ENCODE assay signal across 1 cellular context in the genomic region with DNA sequence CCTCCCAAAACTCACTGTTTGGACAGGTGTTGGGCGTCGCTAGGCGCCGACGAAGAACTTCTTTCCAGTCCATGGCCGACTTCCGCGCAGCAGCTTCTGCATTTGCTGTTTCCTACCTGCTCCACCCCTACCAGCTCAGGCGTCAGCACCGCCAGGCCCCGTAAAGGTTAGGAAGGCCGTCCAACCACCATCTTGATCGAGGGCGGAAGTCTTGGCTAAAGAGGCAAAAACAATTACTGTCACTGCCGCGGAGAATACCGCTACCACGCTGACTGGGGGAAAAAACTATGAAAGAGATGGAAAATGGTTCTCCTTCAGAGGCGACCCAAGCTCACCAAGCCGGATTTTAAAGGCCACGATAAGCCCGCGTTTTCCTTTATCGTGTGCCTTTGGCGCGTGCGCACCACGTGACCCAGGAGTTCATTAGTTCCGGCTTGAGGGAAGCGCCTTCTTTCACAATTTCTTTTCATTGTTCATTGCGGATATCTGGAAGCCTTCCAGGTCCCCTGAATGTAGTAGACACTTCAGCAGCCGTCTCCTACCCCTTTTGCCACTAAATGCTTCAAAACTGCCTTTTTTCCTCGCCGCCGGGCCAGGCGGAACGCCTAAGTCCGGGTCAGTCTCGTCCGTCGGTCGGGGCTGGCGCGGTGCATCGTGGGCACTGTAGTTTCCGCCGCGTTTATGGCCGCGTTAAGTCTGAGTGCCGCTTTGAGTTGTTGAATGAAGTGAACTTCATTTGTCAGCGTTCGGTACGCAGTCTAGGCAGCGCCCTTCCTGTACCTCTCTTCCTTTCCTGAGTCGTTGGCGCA.
TF ChIP-seq lines count a peak whose summit lies in the region.

TSS of gene PPP2R3C (minus strand) at position 104 of the 809 bp plus-strand sequence. CDS start at position 73, 31 bp downstream.
TSS of gene PRORP (plus strand) at position 666 of the 809 bp plus-strand sequence. CDS start 694 bp downstream, outside the sequence.

TF ChIP-seq in HepG2, 621 proteins besides CTCF, POLR2A, EP300 and RAD21 (continued from another document and continues in another):
- TF ChIP-seq, protein P1, sequence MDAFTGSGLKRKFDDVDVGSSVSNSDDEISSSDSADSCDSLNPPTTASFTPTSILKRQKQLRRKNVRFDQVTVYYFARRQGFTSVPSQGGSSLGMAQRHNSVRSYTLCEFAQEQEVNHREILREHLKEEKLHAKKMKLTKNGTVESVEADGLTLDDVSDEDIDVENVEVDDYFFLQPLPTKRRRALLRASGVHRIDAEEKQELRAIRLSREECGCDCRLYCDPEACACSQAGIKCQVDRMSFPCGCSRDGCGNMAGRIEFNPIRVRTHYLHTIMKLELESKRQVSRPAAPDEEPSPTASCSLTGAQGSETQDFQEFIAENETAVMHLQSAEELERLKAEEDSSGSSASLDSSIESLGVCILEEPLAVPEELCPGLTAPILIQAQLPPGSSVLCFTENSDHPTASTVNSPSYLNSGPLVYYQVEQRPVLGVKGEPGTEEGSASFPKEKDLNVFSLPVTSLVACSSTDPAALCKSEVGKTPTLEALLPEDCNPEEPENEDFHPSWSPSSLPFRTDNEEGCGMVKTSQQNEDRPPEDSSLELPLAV (CRISPR knock-in tag; conservative IDR thresholded peaks at IDR 0.05; ENCODE audit: low read depth) = 0 out of 2 replicates have a peak, but pooled peaks have one; percentile 37
- peak; percentile 99 for TF ChIP-seq ZNF781 (CRISPR knock-in tag; IDR thresholded peaks at IDR 0.05; ENCODE audit: borderline replicate concordance, not compliant biosample characterization)
- TF ChIP-seq ZNF317 (CRISPR knock-in tag; IDR thresholded peaks at IDR 0.05) = peak; percentile 91
- peak; percentile 99 for TF ChIP-seq E2F1 (CRISPR knock-in tag; IDR thresholded peaks at IDR 0.05)
- TF ChIP-seq TEAD2 (CRISPR knock-in tag; IDR thresholded peaks at IDR 0.05) = peak; percentile 96
- TF ChIP-seq SRSF4 (IDR thresholded peaks at IDR 0.05; ENCODE audit: low read depth, low read length, poor library complexity, severe bottlenecking) = no peak
- TF ChIP-seq NFATC3 (CRISPR knock-in tag; IDR thresholded peaks at IDR 0.05) = no peak; the same call in 1 of the 2 replicates
- TF ChIP-seq, protein P2, sequence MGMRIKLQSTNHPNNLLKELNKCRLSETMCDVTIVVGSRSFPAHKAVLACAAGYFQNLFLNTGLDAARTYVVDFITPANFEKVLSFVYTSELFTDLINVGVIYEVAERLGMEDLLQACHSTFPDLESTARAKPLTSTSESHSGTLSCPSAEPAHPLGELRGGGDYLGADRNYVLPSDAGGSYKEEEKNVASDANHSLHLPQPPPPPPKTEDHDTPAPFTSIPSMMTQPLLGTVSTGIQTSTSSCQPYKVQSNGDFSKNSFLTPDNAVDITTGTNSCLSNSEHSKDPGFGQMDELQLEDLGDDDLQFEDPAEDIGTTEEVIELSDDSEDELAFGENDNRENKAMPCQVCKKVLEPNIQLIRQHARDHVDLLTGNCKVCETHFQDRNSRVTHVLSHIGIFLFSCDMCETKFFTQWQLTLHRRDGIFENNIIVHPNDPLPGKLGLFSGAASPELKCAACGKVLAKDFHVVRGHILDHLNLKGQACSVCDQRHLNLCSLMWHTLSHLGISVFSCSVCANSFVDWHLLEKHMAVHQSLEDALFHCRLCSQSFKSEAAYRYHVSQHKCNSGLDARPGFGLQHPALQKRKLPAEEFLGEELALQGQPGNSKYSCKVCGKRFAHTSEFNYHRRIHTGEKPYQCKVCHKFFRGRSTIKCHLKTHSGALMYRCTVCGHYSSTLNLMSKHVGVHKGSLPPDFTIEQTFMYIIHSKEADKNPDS (CRISPR knock-in tag; IDR thresholded peaks at IDR 0.05) = peak; percentile 78; the same call in 1 of the 2 replicates
- TF ChIP-seq PHB2 (IDR thresholded peaks at IDR 0.05; ENCODE audit: partially characterized antibody) = no peak
- TF ChIP-seq IRX3 (CRISPR knock-in tag; IDR thresholded peaks at IDR 0.05; ENCODE audit: borderline replicate concordance, low read depth) = peak; percentile 80; the same call in 1 of the 2 replicates
- peak; percentile 93 for TF ChIP-seq XRCC5 (optimal IDR thresholded peaks at IDR 0.05; ENCODE audit: low read length)
- TF ChIP-seq, protein P3, sequence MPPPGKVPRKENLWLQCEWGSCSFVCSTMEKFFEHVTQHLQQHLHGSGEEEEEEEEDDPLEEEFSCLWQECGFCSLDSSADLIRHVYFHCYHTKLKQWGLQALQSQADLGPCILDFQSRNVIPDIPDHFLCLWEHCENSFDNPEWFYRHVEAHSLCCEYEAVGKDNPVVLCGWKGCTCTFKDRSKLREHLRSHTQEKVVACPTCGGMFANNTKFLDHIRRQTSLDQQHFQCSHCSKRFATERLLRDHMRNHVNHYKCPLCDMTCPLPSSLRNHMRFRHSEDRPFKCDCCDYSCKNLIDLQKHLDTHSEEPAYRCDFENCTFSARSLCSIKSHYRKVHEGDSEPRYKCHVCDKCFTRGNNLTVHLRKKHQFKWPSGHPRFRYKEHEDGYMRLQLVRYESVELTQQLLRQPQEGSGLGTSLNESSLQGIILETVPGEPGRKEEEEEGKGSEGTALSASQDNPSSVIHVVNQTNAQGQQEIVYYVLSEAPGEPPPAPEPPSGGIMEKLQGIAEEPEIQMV (CRISPR knock-in tag; IDR thresholded peaks at IDR 0.05; ENCODE audit: low read depth) = peak; percentile 83
- TF ChIP-seq, protein P4, sequence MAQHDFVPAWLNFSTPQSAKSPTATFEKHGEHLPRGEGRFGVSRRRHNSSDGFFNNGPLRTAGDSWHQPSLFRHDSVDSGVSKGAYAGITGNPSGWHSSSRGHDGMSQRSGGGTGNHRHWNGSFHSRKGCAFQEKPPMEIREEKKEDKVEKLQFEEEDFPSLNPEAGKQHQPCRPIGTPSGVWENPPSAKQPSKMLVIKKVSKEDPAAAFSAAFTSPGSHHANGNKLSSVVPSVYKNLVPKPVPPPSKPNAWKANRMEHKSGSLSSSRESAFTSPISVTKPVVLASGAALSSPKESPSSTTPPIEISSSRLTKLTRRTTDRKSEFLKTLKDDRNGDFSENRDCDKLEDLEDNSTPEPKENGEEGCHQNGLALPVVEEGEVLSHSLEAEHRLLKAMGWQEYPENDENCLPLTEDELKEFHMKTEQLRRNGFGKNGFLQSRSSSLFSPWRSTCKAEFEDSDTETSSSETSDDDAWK (CRISPR knock-in tag; IDR thresholded peaks at IDR 0.05) = no peak
- peak; percentile 99 for TF ChIP-seq ZNF891 (CRISPR knock-in tag; IDR thresholded peaks at IDR 0.05)
- TF ChIP-seq NAIF1 (CRISPR knock-in tag; IDR thresholded peaks at IDR 0.05; ENCODE audit: borderline replicate concordance) = peak; percentile 95
- peak; percentile 96 for TF ChIP-seq ZNF792 (CRISPR knock-in tag; IDR thresholded peaks at IDR 0.05)
- no peak for TF ChIP-seq SMARCC2 (IDR thresholded peaks at IDR 0.05)
- TF ChIP-seq ZNF331 (CRISPR knock-in tag; IDR thresholded peaks at IDR 0.05) = peak; percentile 84
- TF ChIP-seq ZNF747 (CRISPR knock-in tag; IDR thresholded peaks at IDR 0.05; ENCODE audit: borderline replicate concordance) = peak; percentile 82
- peak; percentile 99 for TF ChIP-seq SATB2 (CRISPR knock-in tag; IDR thresholded peaks at IDR 0.05)
- TF ChIP-seq SETDB1 (CRISPR knock-in tag; IDR thresholded peaks at IDR 0.05; ENCODE audit: borderline replicate concordance) = no peak
- TF ChIP-seq ADNP (CRISPR knock-in tag; IDR thresholded peaks at IDR 0.05) = no peak
- peak; percentile 93 for TF ChIP-seq ZNF180 (CRISPR knock-in tag; IDR thresholded peaks at IDR 0.05; ENCODE audit: borderline replicate concordance, low read depth)
- no peak for TF ChIP-seq SIX1 (CRISPR knock-in tag; IDR thresholded peaks at IDR 0.05; ENCODE audit: borderline replicate concordance)
- TF ChIP-seq ZNF589 (CRISPR knock-in tag; conservative IDR thresholded peaks at IDR 0.05) = peak; percentile 98
- peak; percentile 85 for TF ChIP-seq ATF7-NPFF (CRISPR knock-in tag; IDR thresholded peaks at IDR 0.05; ENCODE audit: low read depth)
- peak; percentile 96 for TF ChIP-seq DNMT1 (CRISPR knock-in tag; IDR thresholded peaks at IDR 0.05)
- TF ChIP-seq IRF1 (CRISPR knock-in tag; IDR thresholded peaks at IDR 0.05; ENCODE audit: low read depth) = peak; percentile 80; the same call in 1 of the 2 replicates
- peak; percentile 45 for TF ChIP-seq SOX5 (CRISPR knock-in tag; IDR thresholded peaks at IDR 0.05; ENCODE audit: borderline replicate concordance)
- TF ChIP-seq ZBTB7B (CRISPR knock-in tag; IDR thresholded peaks at IDR 0.05) = peak; percentile 89
- TF ChIP-seq STAT6 (CRISPR knock-in tag; IDR thresholded peaks at IDR 0.05; ENCODE audit: borderline replicate concordance) = no peak; the same call in 1 of the 2 replicates
- TF ChIP-seq, protein P5, sequence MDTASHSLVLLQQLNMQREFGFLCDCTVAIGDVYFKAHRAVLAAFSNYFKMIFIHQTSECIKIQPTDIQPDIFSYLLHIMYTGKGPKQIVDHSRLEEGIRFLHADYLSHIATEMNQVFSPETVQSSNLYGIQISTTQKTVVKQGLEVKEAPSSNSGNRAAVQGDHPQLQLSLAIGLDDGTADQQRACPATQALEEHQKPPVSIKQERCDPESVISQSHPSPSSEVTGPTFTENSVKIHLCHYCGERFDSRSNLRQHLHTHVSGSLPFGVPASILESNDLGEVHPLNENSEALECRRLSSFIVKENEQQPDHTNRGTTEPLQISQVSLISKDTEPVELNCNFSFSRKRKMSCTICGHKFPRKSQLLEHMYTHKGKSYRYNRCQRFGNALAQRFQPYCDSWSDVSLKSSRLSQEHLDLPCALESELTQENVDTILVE (CRISPR knock-in tag; IDR thresholded peaks at IDR 0.05) = peak; percentile 83
- no peak for TF ChIP-seq ZUFSP (CRISPR knock-in tag; IDR thresholded peaks at IDR 0.05; ENCODE audit: borderline replicate concordance)
- TF ChIP-seq, protein P6, sequence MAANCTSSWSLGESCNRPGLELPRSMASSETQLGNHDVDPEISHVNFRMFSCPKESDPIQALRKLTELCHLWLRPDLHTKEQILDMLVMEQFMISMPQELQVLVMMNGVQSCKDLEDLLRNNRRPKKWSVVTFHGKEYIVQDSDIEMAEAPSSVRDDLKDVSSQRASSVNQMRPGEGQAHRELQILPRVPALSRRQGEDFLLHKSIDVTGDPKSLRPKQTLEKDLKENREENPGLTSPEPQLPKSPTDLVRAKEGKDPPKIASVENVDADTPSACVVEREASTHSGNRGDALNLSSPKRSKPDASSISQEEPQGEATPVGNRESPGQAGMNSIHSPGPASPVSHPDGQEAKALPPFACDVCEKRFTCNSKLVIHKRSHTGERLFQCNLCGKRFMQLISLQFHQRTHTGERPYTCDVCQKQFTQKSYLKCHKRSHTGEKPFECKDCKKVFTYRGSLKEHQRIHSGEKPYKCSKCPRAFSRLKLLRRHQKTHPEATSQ (CRISPR knock-in tag; IDR thresholded peaks at IDR 0.05; ENCODE audit: borderline replicate concordance) = peak; percentile 89
- TF ChIP-seq, protein P7, sequence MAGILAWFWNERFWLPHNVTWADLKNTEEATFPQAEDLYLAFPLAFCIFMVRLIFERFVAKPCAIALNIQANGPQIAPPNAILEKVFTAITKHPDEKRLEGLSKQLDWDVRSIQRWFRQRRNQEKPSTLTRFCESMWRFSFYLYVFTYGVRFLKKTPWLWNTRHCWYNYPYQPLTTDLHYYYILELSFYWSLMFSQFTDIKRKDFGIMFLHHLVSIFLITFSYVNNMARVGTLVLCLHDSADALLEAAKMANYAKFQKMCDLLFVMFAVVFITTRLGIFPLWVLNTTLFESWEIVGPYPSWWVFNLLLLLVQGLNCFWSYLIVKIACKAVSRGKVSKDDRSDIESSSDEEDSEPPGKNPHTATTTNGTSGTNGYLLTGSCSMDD (CRISPR knock-in tag; IDR thresholded peaks at IDR 0.05) = peak; percentile 97
- peak; percentile 65 for TF ChIP-seq FOSL2 (CRISPR knock-in tag; IDR thresholded peaks at IDR 0.05)
- TF ChIP-seq ZNF556 (CRISPR knock-in tag; IDR thresholded peaks at IDR 0.05; ENCODE audit: borderline replicate concordance) = peak; percentile 98
- peak; percentile 62 for TF ChIP-seq ZNF7 (CRISPR knock-in tag; IDR thresholded peaks at IDR 0.05)
